ENCODE assay signal across 1 cellular context in the genomic region with DNA sequence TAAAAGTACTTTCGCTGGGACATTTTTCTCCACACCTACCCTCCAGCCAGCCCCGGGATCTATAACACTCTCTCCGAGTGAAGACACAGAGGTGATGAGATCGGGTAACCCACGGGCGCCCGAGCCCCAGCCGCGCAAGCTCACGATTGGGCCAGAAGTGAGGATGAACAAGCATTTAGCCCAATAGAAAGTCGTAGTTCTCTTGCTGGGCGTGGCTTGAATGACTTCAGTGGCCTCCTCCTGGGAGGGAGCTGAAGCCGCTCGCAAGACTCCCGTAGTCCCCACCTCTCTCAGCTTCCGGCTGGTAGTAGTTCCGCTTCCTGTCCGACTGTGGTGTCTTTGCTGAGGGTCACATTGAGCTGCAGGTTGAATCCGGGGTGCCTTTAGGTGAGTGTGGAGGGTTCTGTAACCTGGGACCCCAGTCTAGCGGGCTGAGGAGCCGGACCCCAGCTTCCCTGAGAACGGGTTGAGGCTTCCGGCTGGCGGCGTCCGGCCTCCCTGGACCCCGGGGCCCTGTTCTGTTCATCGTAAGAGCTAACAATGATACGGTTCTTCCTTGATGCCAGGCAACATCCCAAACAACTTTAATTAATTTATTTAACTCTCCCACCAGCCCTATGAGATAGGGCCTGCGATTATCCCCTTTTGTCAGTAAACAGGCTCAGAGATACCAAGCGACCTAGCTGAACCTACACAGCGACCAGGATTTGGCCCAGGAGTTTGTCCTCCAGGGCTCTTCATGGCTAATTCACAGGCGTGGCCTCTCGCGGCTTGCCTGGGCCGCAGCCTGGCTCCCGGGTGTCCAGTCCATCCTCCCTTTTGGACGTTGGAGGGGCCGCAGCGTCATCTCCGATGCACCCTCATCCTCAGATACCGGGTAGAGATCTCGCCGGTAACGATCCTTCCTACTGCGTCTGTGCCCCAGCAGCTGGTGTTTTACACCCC.
TF ChIP-seq lines count a peak whose summit lies in the region.

A gene with protein sequence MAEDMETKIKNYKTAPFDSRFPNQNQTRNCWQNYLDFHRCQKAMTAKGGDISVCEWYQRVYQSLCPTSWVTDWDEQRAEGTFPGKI (plus strand): TSS at position 307 of the 945 bp plus-strand sequence. CDS start 2,921 bp downstream, outside the sequence.

TF ChIP-seq in HepG2, 621 proteins besides CTCF, POLR2A, EP300 and RAD21 (continued from another document and continues in another):
- TF ChIP-seq ZNF781 (CRISPR knock-in tag; IDR thresholded peaks at IDR 0.05; ENCODE audit: borderline replicate concordance, not compliant biosample characterization) (no peak), YY1 (IDR thresholded peaks at IDR 0.05; ENCODE audit: insufficient read depth, insufficient replicate concordance, low read depth, low read length) (no peak), MBNL3 (CRISPR knock-in tag; conservative IDR thresholded peaks at IDR 0.05) (no peak), RBFOX2 (IDR thresholded peaks at IDR 0.05; ENCODE audit: low read depth, low read length) (peak; percentile 50; the same call in 1 of the 2 replicates), ZNF607 (CRISPR knock-in tag; IDR thresholded peaks at IDR 0.05; ENCODE audit: borderline replicate concordance) (no peak), ZFP37 (CRISPR knock-in tag; IDR thresholded peaks at IDR 0.05; ENCODE audit: borderline replicate concordance) (0 out of 2 replicates have a peak, but pooled peaks have one; percentile 18), AKAP8 (CRISPR knock-in tag; IDR thresholded peaks at IDR 0.05) (no peak), PHF8 (CRISPR knock-in tag; IDR thresholded peaks at IDR 0.05) (peak; percentile 83), MZF1 (CRISPR knock-in tag; IDR thresholded peaks at IDR 0.05; ENCODE audit: borderline replicate concordance) (0 out of 2 replicates have a peak, but pooled peaks have one; percentile 34), ARNT (IDR thresholded peaks at IDR 0.05) (no peak), GATAD1 (CRISPR knock-in tag; IDR thresholded peaks at IDR 0.05) (peak; percentile 83), CCAR2 (optimal IDR thresholded peaks at IDR 0.05; ENCODE audit: low read depth, low read length) (no peak), ERF (CRISPR knock-in tag; IDR thresholded peaks at IDR 0.05) (peak; percentile 31; the same call in 1 of the 2 replicates), ZNF724P (CRISPR knock-in tag; IDR thresholded peaks at IDR 0.05; ENCODE audit: borderline replicate concordance) (no peak), ZNF713 (CRISPR knock-in tag; IDR thresholded peaks at IDR 0.05) (no peak), TEAD2 (CRISPR knock-in tag; IDR thresholded peaks at IDR 0.05) (no peak), FIP1L1 (IDR thresholded peaks at IDR 0.05; ENCODE audit: borderline replicate concordance, insufficient read depth, low read depth, low read length) (no peak), ZNF350 (CRISPR knock-in tag; IDR thresholded peaks at IDR 0.05; ENCODE audit: borderline replicate concordance, low read depth) (peak; percentile 68; the same call in 1 of the 2 replicates), ZFAT (CRISPR knock-in tag; conservative IDR thresholded peaks at IDR 0.05) (no peak), ZBTB7A (CRISPR knock-in tag; IDR thresholded peaks at IDR 0.05) (no peak), ZNF7 (CRISPR knock-in tag; IDR thresholded peaks at IDR 0.05) (no peak), KAT8 (CRISPR knock-in tag; IDR thresholded peaks at IDR 0.05) (peak; percentile 90), ZNF143 (CRISPR knock-in tag; IDR thresholded peaks at IDR 0.05) (no peak), ZSCAN30 (CRISPR knock-in tag; IDR thresholded peaks at IDR 0.05) (no peak), HMG20B (CRISPR knock-in tag; conservative IDR thresholded peaks at IDR 0.05) (no peak), SIN3B (IDR thresholded peaks at IDR 0.05; ENCODE audit: low read length) (peak; percentile 28; the same call in 1 of the 2 replicates), MIXL1 (CRISPR knock-in tag; IDR thresholded peaks at IDR 0.05) (0 out of 2 replicates have a peak, but pooled peaks have one; percentile 13), ZNF652 (CRISPR knock-in tag; IDR thresholded peaks at IDR 0.05; ENCODE audit: borderline replicate concordance, low read depth) (no peak), ZNF550 (CRISPR knock-in tag; IDR thresholded peaks at IDR 0.05; ENCODE audit: borderline replicate concordance) (no peak), CREB1 (IDR thresholded peaks at IDR 0.05) (0 out of 2 replicates have a peak, but pooled peaks have one; percentile 7), CREB1 (CRISPR knock-in tag; IDR thresholded peaks at IDR 0.05) (peak; percentile 76), REXO4 (CRISPR knock-in tag; IDR thresholded peaks at IDR 0.05; ENCODE audit: borderline replicate concordance) (no peak), SIN3A (IDR thresholded peaks at IDR 0.05; ENCODE audit: borderline replicate concordance, low read depth, low read length) (peak; percentile 83), SALL2 (CRISPR knock-in tag; IDR thresholded peaks at IDR 0.05) (0 out of 2 replicates have a peak, but pooled peaks have one; percentile 43), ZNF230 (CRISPR knock-in tag; IDR thresholded peaks at IDR 0.05) (no peak)
- TF ChIP-seq, protein P1, sequence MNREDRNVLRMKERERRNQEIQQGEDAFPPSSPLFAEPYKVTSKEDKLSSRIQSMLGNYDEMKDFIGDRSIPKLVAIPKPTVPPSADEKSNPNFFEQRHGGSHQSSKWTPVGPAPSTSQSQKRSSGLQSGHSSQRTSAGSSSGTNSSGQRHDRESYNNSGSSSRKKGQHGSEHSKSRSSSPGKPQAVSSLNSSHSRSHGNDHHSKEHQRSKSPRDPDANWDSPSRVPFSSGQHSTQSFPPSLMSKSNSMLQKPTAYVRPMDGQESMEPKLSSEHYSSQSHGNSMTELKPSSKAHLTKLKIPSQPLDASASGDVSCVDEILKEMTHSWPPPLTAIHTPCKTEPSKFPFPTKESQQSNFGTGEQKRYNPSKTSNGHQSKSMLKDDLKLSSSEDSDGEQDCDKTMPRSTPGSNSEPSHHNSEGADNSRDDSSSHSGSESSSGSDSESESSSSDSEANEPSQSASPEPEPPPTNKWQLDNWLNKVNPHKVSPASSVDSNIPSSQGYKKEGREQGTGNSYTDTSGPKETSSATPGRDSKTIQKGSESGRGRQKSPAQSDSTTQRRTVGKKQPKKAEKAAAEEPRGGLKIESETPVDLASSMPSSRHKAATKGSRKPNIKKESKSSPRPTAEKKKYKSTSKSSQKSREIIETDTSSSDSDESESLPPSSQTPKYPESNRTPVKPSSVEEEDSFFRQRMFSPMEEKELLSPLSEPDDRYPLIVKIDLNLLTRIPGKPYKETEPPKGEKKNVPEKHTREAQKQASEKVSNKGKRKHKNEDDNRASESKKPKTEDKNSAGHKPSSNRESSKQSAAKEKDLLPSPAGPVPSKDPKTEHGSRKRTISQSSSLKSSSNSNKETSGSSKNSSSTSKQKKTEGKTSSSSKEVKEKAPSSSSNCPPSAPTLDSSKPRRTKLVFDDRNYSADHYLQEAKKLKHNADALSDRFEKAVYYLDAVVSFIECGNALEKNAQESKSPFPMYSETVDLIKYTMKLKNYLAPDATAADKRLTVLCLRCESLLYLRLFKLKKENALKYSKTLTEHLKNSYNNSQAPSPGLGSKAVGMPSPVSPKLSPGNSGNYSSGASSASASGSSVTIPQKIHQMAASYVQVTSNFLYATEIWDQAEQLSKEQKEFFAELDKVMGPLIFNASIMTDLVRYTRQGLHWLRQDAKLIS (CRISPR knock-in tag; IDR thresholded peaks at IDR 0.05): no peak
- TF ChIP-seq, protein P2, sequence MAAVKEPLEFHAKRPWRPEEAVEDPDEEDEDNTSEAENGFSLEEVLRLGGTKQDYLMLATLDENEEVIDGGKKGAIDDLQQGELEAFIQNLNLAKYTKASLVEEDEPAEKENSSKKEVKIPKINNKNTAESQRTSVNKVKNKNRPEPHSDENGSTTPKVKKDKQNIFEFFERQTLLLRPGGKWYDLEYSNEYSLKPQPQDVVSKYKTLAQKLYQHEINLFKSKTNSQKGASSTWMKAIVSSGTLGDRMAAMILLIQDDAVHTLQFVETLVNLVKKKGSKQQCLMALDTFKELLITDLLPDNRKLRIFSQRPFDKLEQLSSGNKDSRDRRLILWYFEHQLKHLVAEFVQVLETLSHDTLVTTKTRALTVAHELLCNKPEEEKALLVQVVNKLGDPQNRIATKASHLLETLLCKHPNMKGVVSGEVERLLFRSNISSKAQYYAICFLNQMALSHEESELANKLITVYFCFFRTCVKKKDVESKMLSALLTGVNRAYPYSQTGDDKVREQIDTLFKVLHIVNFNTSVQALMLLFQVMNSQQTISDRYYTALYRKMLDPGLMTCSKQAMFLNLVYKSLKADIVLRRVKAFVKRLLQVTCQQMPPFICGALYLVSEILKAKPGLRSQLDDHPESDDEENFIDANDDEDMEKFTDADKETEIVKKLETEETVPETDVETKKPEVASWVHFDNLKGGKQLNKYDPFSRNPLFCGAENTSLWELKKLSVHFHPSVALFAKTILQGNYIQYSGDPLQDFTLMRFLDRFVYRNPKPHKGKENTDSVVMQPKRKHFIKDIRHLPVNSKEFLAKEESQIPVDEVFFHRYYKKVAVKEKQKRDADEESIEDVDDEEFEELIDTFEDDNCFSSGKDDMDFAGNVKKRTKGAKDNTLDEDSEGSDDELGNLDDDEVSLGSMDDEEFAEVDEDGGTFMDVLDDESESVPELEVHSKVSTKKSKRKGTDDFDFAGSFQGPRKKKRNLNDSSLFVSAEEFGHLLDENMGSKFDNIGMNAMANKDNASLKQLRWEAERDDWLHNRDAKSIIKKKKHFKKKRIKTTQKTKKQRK (IDR thresholded peaks at IDR 0.05; ENCODE audit: low read length): no peak
- TF ChIP-seq, protein P3, sequence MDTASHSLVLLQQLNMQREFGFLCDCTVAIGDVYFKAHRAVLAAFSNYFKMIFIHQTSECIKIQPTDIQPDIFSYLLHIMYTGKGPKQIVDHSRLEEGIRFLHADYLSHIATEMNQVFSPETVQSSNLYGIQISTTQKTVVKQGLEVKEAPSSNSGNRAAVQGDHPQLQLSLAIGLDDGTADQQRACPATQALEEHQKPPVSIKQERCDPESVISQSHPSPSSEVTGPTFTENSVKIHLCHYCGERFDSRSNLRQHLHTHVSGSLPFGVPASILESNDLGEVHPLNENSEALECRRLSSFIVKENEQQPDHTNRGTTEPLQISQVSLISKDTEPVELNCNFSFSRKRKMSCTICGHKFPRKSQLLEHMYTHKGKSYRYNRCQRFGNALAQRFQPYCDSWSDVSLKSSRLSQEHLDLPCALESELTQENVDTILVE (CRISPR knock-in tag; IDR thresholded peaks at IDR 0.05): no peak
- TF ChIP-seq, protein P4, sequence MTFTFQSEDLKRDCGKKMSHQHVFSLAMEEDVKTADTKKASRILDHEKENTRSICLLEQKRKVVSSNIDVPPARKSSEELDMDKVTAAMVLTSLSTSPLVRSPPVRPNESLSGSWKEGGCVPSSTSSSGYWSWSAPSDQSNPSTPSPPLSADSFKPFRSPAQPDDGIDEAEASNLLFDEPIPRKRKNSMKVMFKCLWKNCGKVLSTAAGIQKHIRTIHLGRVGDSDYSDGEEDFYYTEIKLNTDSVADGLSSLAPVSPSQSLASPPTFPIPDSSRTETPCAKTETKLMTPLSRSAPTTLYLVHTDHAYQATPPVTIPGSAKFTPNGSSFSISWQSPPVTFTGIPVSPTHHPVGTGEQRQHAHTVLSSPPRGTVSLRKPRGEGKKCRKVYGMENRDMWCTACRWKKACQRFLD (CRISPR knock-in tag; IDR thresholded peaks at IDR 0.05; ENCODE audit: borderline replicate concordance): no peak
- TF ChIP-seq, protein P5, sequence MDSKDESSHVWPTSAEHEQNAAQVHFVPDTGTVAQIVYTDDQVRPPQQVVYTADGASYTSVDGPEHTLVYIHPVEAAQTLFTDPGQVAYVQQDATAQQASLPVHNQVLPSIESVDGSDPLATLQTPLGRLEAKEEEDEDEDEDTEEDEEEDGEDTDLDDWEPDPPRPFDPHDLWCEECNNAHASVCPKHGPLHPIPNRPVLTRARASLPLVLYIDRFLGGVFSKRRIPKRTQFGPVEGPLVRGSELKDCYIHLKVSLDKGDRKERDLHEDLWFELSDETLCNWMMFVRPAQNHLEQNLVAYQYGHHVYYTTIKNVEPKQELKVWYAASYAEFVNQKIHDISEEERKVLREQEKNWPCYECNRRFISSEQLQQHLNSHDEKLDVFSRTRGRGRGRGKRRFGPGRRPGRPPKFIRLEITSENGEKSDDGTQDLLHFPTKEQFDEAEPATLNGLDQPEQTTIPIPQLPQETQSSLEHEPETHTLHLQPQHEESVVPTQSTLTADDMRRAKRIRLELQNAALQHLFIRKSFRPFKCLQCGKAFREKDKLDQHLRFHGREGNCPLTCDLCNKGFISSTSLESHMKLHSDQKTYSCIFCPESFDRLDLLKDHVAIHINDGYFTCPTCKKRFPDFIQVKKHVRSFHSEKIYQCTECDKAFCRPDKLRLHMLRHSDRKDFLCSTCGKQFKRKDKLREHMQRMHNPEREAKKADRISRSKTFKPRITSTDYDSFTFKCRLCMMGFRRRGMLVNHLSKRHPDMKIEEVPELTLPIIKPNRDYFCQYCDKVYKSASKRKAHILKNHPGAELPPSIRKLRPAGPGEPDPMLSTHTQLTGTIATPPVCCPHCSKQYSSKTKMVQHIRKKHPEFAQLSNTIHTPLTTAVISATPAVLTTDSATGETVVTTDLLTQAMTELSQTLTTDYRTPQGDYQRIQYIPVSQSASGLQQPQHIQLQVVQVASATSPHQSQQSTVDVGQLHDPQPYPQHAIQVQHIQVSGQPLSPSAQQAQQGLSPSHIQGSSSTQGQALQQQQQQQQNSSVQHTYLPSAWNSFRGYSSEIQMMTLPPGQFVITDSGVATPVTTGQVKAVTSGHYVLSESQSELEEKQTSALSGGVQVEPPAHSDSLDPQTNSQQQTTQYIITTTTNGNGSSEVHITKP (CRISPR knock-in tag; IDR thresholded peaks at IDR 0.05; ENCODE audit: low read depth): no peak
- TF ChIP-seq, protein P6, sequence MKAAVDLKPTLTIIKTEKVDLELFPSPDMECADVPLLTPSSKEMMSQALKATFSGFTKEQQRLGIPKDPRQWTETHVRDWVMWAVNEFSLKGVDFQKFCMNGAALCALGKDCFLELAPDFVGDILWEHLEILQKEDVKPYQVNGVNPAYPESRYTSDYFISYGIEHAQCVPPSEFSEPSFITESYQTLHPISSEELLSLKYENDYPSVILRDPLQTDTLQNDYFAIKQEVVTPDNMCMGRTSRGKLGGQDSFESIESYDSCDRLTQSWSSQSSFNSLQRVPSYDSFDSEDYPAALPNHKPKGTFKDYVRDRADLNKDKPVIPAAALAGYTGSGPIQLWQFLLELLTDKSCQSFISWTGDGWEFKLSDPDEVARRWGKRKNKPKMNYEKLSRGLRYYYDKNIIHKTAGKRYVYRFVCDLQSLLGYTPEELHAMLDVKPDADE (CRISPR knock-in tag; IDR thresholded peaks at IDR 0.05): no peak
- TF ChIP-seq, protein P7, sequence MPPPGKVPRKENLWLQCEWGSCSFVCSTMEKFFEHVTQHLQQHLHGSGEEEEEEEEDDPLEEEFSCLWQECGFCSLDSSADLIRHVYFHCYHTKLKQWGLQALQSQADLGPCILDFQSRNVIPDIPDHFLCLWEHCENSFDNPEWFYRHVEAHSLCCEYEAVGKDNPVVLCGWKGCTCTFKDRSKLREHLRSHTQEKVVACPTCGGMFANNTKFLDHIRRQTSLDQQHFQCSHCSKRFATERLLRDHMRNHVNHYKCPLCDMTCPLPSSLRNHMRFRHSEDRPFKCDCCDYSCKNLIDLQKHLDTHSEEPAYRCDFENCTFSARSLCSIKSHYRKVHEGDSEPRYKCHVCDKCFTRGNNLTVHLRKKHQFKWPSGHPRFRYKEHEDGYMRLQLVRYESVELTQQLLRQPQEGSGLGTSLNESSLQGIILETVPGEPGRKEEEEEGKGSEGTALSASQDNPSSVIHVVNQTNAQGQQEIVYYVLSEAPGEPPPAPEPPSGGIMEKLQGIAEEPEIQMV (CRISPR knock-in tag; IDR thresholded peaks at IDR 0.05; ENCODE audit: low read depth): no peak
- TF ChIP-seq, protein P8, sequence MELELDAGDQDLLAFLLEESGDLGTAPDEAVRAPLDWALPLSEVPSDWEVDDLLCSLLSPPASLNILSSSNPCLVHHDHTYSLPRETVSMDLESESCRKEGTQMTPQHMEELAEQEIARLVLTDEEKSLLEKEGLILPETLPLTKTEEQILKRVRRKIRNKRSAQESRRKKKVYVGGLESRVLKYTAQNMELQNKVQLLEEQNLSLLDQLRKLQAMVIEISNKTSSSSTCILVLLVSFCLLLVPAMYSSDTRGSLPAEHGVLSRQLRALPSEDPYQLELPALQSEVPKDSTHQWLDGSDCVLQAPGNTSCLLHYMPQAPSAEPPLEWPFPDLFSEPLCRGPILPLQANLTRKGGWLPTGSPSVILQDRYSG (CRISPR knock-in tag; IDR thresholded peaks at IDR 0.05): no peak
